ENCODE assay signal across 15 cellular contexts in genomic region chr9:136467766-136468165, GRCh38. TPM values are rescaled to one million over a fixed set of nuclear protein-coding genes. Genes with fewer than 3 reads are reported as not detected.
DNase-seq lines count a peak whose midpoint lies in the region; ATAC-seq, FAIRE-seq and TF ChIP-seq lines count a peak whose summit lies in the region.
"Had no signal": no experiment of that assay in that cellular context is flagged by ENCODE, and none has a peak within 500 bp of the region (broad histone marks: within the 10 kb centered on the region; RNA-seq: fewer than 3 reads in every experiment).

No MANE protein-coding gene starts in this region.

- H3K56ac ChIP-seq in IMR-90 (ENCODE audit: extremely low read depth, insufficient read depth, low read length), result no peak overlapping the region

- intact Hi-C loops in IMR-90 (cut with micrococcal nuclease), result no loop called here

- no peaks in the 10 kb centered on the region for H3K27me3 ChIP-seq in IMR-90 (ENCODE audit: control insufficient read depth, insufficient read depth, low read length)
- H3K27me3 ChIP-seq: BE2C had no signal

- H2BK5ac ChIP-seq in IMR-90 (ENCODE audit: low read depth, low read length, poor library complexity, severe bottlenecking), result no peak overlapping the region

- no peak overlapping the region for H2BK120ac ChIP-seq in IMR-90 (ENCODE audit: low read depth, low read length)

- H2BK15ac ChIP-seq in IMR-90 (ENCODE audit: low read depth, low read length), result no peak overlapping the region

- no peak overlapping the region for H4K91ac ChIP-seq in IMR-90 (ENCODE audit: insufficient read depth, low read depth, low read length)

- H3K4me1 ChIP-seq in IMR-90 (ENCODE audit: control insufficient read depth, insufficient read depth, low read length), result no peaks in the 10 kb centered on the region
- H3K4me1 ChIP-seq: BE2C had no signal

- peaks cover 87% of the 10 kb centered on the region for H3K36me3 ChIP-seq in IMR-90 (ENCODE audit: control insufficient read depth, insufficient read depth, low read length)

- DNase-seq in IMR-90, result no peak
- DNase-seq in NCI-H2196 (lab: John Stamatoyannopoulos, UW; ENCODE audit: unreplicated experiment), result peak; percentile 32
- DNase-seq in myocyte (ENCODE audit: low read depth), result peak; percentile 33
- DNase-seq in HTR-8/SVneo (ENCODE audit: insufficient read length, low spot score), result no peak
- DNase-seq in stimulated activated naive CD8-positive, alpha-beta T cell treated with anti-CD3 and anti-CD28 coated beads, Interleukin-15, Interleukin-2, amounts not matched to agents 100 U/mL and 50 U/mL, for 24 hours, result no peak
- DNase-seq: BE2C; CD4-positive, alpha-beta memory T cell; DMS153; GF-D8; HCEC 1CT; HFFc6; KBM-7 had no signal

- H4K20me1 ChIP-seq in IMR-90 (ENCODE audit: insufficient read depth, low read length), result peaks cover 74% of the 10 kb centered on the region

- WGBS in IMR-90 (ENCODE audit: extremely low coverage in 2 of 2, insufficient read length in 1 of 2), 2 experiments, result 100% methylated on average over 2 of the region's 15 CpGs; no CpG with 5 or more reads in 1 of the 2 experiments

- no peak for ATAC-seq in IMR-90 (ENCODE audit: low read depth)
- ATAC-seq in stimulated activated naive CD8-positive, alpha-beta T cell treated with anti-CD3 and anti-CD28 coated beads, Interleukin-15, Interleukin-2, amounts not matched to agents 100 U/mL and 50 U/mL, for 24 hours, result no peak

- H3K9me3 ChIP-seq in IMR-90 (ENCODE audit: control insufficient read depth, insufficient read depth, low read length), result no peaks in the 10 kb centered on the region
- H3K9me3 ChIP-seq: BE2C had no signal

- no peak overlapping the region for H3K23ac ChIP-seq in IMR-90 (ENCODE audit: low read depth, low read length)

- peaks cover 36 to 73% of the 10 kb centered on the region in 2 experiments for H3K79me1 ChIP-seq in IMR-90 (ENCODE audit: low read depth in 1 of 2, low read length in 2 of 2)

- H4K8ac ChIP-seq in IMR-90 (ENCODE audit: low read depth in 2 of 2, low read length in 2 of 2), result no peak overlapping the region

- H3K4ac ChIP-seq in IMR-90 (ENCODE audit: low read depth, low read length), result no peak overlapping the region

- no peak overlapping the region for H3K9ac ChIP-seq in IMR-90 (ENCODE audit: low read depth, low read length)

- no peak overlapping the region for H3K27ac ChIP-seq in IMR-90 (ENCODE audit: insufficient read depth, low read length)
- H3K27ac ChIP-seq: C4-2B had no signal

- no peak for TF ChIP-seq RAD21 in IMR-90 (IDR thresholded peaks at IDR 0.05; ENCODE audit: low read length)

- H2AK5ac ChIP-seq in IMR-90 (ENCODE audit: low read depth, low read length), result no peak overlapping the region

- H2AK9ac ChIP-seq in IMR-90 (replicated peaks; ENCODE audit: low read depth, low read length, poor library complexity), result no peak overlapping the region

- no peak for TF ChIP-seq CTCF in IMR-90 (conservative IDR thresholded peaks at IDR 0.05; ENCODE audit: low read depth, low read length)

- no peak for FAIRE-seq in HTR-8/SVneo (lab: Jason Lieb, UNC)
- FAIRE-seq: A204.1, GM18507 had no signal

- H3K4me3 ChIP-seq in IMR-90 (ENCODE audit: insufficient read depth, low read depth, low read length), result no peak overlapping the region

- in situ Hi-C loops in IMR-90 (cut with MboI; ENCODE audit: low sequenced_read_pairs), result no loop called here

- dilution Hi-C loops in IMR-90 (cut with HindIII; ENCODE audit: low sequenced_read_pairs, unreplicated experiment), result no loop called here

- H2AFZ ChIP-seq in IMR-90 (replicated peaks; ENCODE audit: low read length, poor library complexity), result peak overlapping the region; percentile 43

- TF ChIP-seq POLR2A in IMR-90 (IDR thresholded peaks at IDR 0.05; ENCODE audit: low read depth, low read length), result no peak

- H3K14ac ChIP-seq in IMR-90 (replicated peaks; ENCODE audit: low read depth, low read length), result no peak overlapping the region

- H4K5ac ChIP-seq in IMR-90 (ENCODE audit: low read depth, low read length), result no peak overlapping the region

- no peak overlapping the region for H3K18ac ChIP-seq in IMR-90 (ENCODE audit: low read depth, low read length)

- no peak overlapping the region for H2BK20ac ChIP-seq in IMR-90 (ENCODE audit: low read depth, low read length)

- no peak overlapping the region for H3K4me2 ChIP-seq in IMR-90 (ENCODE audit: low read depth, low read length)

- CTCF ChIA-PET in IMR-90 (lab: Yijun Ruan, JAX), result interaction anchor here (0.5 kb wide), 1 partner anchor 12 kb away, joined by 3 read pairs; no protein-coding TSS in a partner anchor

- no peaks in the 10 kb centered on the region for H3K9me1 ChIP-seq in IMR-90 (ENCODE audit: insufficient read depth, low read length)

- POLR2A ChIA-PET in IMR-90 (lab: Charles Lee; ENCODE audit: unreplicated experiment), result no interaction called here

- no TSS peak for BruUV-seq in IMR-90 (replicated peaks; lab: Mats Ljungman, UMichigan)

TF ChIP-seq in IMR-90, 13 proteins besides CTCF, POLR2A, EP300 and RAD21:
- TF ChIP-seq MXI1 (IDR thresholded peaks at IDR 0.05; ENCODE audit: borderline replicate concordance, low read depth, low read length) (no peak), RFX5 (IDR thresholded peaks at IDR 0.05; ENCODE audit: low read depth, low read length) (no peak), RCOR1 (IDR thresholded peaks at IDR 0.05; ENCODE audit: insufficient replicate concordance, low read length) (no peak), MAZ (IDR thresholded peaks at IDR 0.05; ENCODE audit: borderline replicate concordance, low read depth, low read length) (no peak), FOS (IDR thresholded peaks at IDR 0.05; ENCODE audit: low read depth, low read length) (no peak), NFE2L2 (IDR thresholded peaks at IDR 0.05; ENCODE audit: low read depth, low read length) (no peak), SMC3 (IDR thresholded peaks at IDR 0.05; ENCODE audit: low read depth, low read length) (no peak), USF2 (IDR thresholded peaks at IDR 0.05; ENCODE audit: low read depth, low read length) (no peak)
- TF ChIP-seq, protein P1, sequence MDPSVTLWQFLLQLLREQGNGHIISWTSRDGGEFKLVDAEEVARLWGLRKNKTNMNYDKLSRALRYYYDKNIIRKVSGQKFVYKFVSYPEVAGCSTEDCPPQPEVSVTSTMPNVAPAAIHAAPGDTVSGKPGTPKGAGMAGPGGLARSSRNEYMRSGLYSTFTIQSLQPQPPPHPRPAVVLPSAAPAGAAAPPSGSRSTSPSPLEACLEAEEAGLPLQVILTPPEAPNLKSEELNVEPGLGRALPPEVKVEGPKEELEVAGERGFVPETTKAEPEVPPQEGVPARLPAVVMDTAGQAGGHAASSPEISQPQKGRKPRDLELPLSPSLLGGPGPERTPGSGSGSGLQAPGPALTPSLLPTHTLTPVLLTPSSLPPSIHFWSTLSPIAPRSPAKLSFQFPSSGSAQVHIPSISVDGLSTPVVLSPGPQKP (IDR thresholded peaks at IDR 0.05; ENCODE audit: borderline replicate concordance, low read depth, low read length), result no peak

RNA-seq across cellular contexts. Expression of gene SEC16A, which starts 15.1 kb away (rescaled TPM):
- total RNA-seq in IMR-90 (2012; rRNA removed) (12.2 and 12.8 TPM in 2 replicates), myocyte (25.3 and 26.9 TPM in 2 replicates)
- 42.2 and 48.1 TPM in 2 replicates for polyA plus RNA-seq in IMR-90 (2012; rRNA removed)
- 26.9 and 29.1 TPM in 2 replicates for polyA plus RNA-seq in IMR-90 (2012; cell fraction: cytosol; rRNA removed)
- polyA plus RNA-seq in IMR-90 (2012; cell fraction: nucleus; rRNA removed; ENCODE audit: low replicate concordance), result 106 and 130 TPM in 2 replicates
- polyA plus RNA-seq in myocyte (2012), result 45.1 TPM

RNA-seq across cellular contexts. Expression of gene INPP5E, which starts 28.1 kb away (rescaled TPM):
- 1.6 and 1.9 TPM in 2 replicates for total RNA-seq in IMR-90 (2012; rRNA removed)
- 9.4 and 11.0 TPM in 2 replicates for polyA plus RNA-seq in IMR-90 (2012; rRNA removed)
- polyA plus RNA-seq in IMR-90 (2012; cell fraction: cytosol; rRNA removed), result 6.8 and 9.8 TPM in 2 replicates
- polyA plus RNA-seq in IMR-90 (2012; cell fraction: nucleus; rRNA removed; ENCODE audit: low replicate concordance), result 46.1 and 80.7 TPM in 2 replicates
- total RNA-seq in myocyte, result 8.3 and 12.4 TPM in 2 replicates
- polyA plus RNA-seq in myocyte (2012), result 8.9 TPM

RNA-seq across cellular contexts. Expression of gene PMPCA, which starts 57.3 kb away (rescaled TPM):
- total RNA-seq in IMR-90 (2012; rRNA removed) (62.6 and 86.7 TPM in 2 replicates), myocyte (49.9 and 60.5 TPM in 2 replicates)
- 95.8 and 102 TPM in 2 replicates for polyA plus RNA-seq in IMR-90 (2012; rRNA removed)
- 61.2 and 75.2 TPM in 2 replicates for polyA plus RNA-seq in IMR-90 (2012; cell fraction: cytosol; rRNA removed)
- polyA plus RNA-seq in IMR-90 (2012; cell fraction: nucleus; rRNA removed; ENCODE audit: low replicate concordance), result 216 and 222 TPM in 2 replicates
- polyA plus RNA-seq in myocyte (2012), result 61.9 TPM

RNA-seq across cellular contexts. Expression of gene ENTR1, which starts 57.4 kb away (rescaled TPM):
- 14.5 and 17.2 TPM in 2 replicates for total RNA-seq in IMR-90 (2012; rRNA removed)
- 34.9 and 37.3 TPM in 2 replicates for polyA plus RNA-seq in IMR-90 (2012; rRNA removed)
- 30.9 and 32.0 TPM in 2 replicates for polyA plus RNA-seq in IMR-90 (2012; cell fraction: cytosol; rRNA removed)
- 139 and 181 TPM in 2 replicates for polyA plus RNA-seq in IMR-90 (2012; cell fraction: nucleus; rRNA removed; ENCODE audit: low replicate concordance)
- 46.6 and 48.2 TPM in 2 replicates for total RNA-seq in myocyte
- 50.1 TPM for polyA plus RNA-seq in myocyte (2012)

Comparison
In these comparisons a context has a peak if more than half of its experiments do, and no peak if none do; other contexts are left out.
1. DNase-seq: peak in NCI-H2196 (single experiment) and myocyte (single experiment); none in IMR-90 (single experiment), HTR-8/SVneo (single experiment) and stimulated activated naive CD8-positive, alpha-beta T cell treated with anti-CD3 and anti-CD28 coated beads, Interleukin-15, Interleukin-2, amounts not matched to agents 100 U/mL and 50 U/mL, for 24 hours (single experiment).